ENCODE assay signal across 8 cellular contexts in genomic region chr4:704971-705277, GRCh38. TPM values are rescaled to one million over a fixed set of nuclear protein-coding genes. Genes with fewer than 3 reads are reported as not detected.
DNase-seq lines count a peak whose midpoint lies in the region; ATAC-seq, FAIRE-seq and TF ChIP-seq lines count a peak whose summit lies in the region.

No MANE protein-coding gene starts in this region.

- no peak for TF ChIP-seq POLR2A in K562 (conservative IDR thresholded peaks at IDR 0.05)

- BruUV-seq in K562 (replicated peaks; lab: Mats Ljungman, UMichigan) = no TSS peak

- peak overlapping the region; percentile 1 to 9 for H3K18ac ChIP-seq in mesenchymal stem cell (ENCODE audit: low read depth in 1 of 2, low read length in 2 of 2)

- no peak for TF ChIP-seq EP300 in K562 (IDR thresholded peaks at IDR 0.05; ENCODE audit: low read length)

- H3K79me1 ChIP-seq in mesenchymal stem cell (replicated peaks; ENCODE audit: low read length, poor library complexity, severe bottlenecking) = peaks cover 3% of the 10 kb centered on the region

- peaks cover 38% of the 10 kb centered on the region for H3K79me2 ChIP-seq in K562 (ENCODE audit: control insufficient read depth, insufficient read depth, low read length)

- no peaks in the 10 kb centered on the region for H3K9me3 Mint-ChIP-seq in activated naive CD8-positive, alpha-beta T cell treated with anti-CD3 and anti-CD28 coated beads, Interleukin-2, amount 10 ng/mL, durations not matched to agents 7 days and 5 days
- no peaks in the 10 kb centered on the region for H3K9me3 Mint-ChIP-seq in activated naive CD8-positive, alpha-beta T cell treated with anti-CD3 and anti-CD28 coated beads for 36 hours

- peaks cover 27 to 74% of the 10 kb centered on the region in 2 experiments; a peak in 4 of 5 replicates for H3K4me1 ChIP-seq in K562 (replicated peaks in 1 of 2; ENCODE audit: control insufficient read depth in 2 of 2, insufficient read depth in 2 of 2, low read length in 2 of 2)
- H3K4me1 ChIP-seq in mesenchymal stem cell (ENCODE audit: control insufficient read depth, insufficient read depth, low read depth, low read length) = peaks cover 29% of the 10 kb centered on the region
- H3K4me1 ChIP-seq in tibial artery = peaks cover 0 to 35% (median 26%) of the 10 kb centered on the region in 4 donors

- peaks cover 18% of the 10 kb centered on the region for H3K4me1 Mint-ChIP-seq in activated naive CD8-positive, alpha-beta T cell treated with anti-CD3 and anti-CD28 coated beads, Interleukin-2, amount 10 ng/mL, durations not matched to agents 7 days and 5 days
- peaks cover 13% of the 10 kb centered on the region for H3K4me1 Mint-ChIP-seq in activated naive CD8-positive, alpha-beta T cell treated with anti-CD3 and anti-CD28 coated beads for 36 hours

- H2BK120ac ChIP-seq in mesenchymal stem cell (ENCODE audit: low read depth, low read length) = no peak overlapping the region

- POLR2A ChIA-PET in activated naive CD8-positive, alpha-beta T cell treated with anti-CD3 and anti-CD28 coated beads, Interleukin-2, amount 10 ng/mL, durations not matched to agents 7 days and 5 days (lab: Charles Lee) = no interaction called here
- POLR2A ChIA-PET in K562 (lab: Yijun Ruan, JAX) = interaction anchor here (0.6 to 1.0 kb wide), 3 partner anchors 8 to 34 kb away, joined by 4 read pairs; no protein-coding TSS in a partner anchor

- H2BK12ac ChIP-seq in mesenchymal stem cell (ENCODE audit: low read length in 2 of 2) = peak overlapping the region in 1 of 2 experiments; percentile 2

- WGBS in K562 (ENCODE audit: insufficient coverage, low coverage, missing lambda C conversion rate) = 90% methylated on average over 1 of the region's 1 CpG
- WGBS in mesenchymal stem cell = 96% methylated on average over 1 of the region's 1 CpG

- TF ChIP-seq RAD21 in K562 (CRISPR knock-in tag; conservative IDR thresholded peaks at IDR 0.05 in 1 of 2, IDR thresholded peaks at IDR 0.05 in 1 of 2) = no peak

- H3K4me2 ChIP-seq in K562 (ENCODE audit: insufficient read depth, low read length) (peak overlapping the region; percentile 82), mesenchymal stem cell (ENCODE audit: low read length, poor library complexity, severe bottlenecking) (peak overlapping the region; percentile 47)

- H3K4ac ChIP-seq in mesenchymal stem cell (ENCODE audit: low read depth in 1 of 2, low read length in 2 of 2) = no peak overlapping the region

- peak overlapping the region; percentile 30 for H2AK5ac ChIP-seq in mesenchymal stem cell (ENCODE audit: low read length, severe bottlenecking)

- peak overlapping the region; percentile 71 for H4K8ac ChIP-seq in mesenchymal stem cell (ENCODE audit: low read length)

- H2BK15ac ChIP-seq in mesenchymal stem cell (ENCODE audit: low read depth, poor library complexity, severe bottlenecking) = peak overlapping the region; percentile 4

- H2AFZ ChIP-seq in K562 (ENCODE audit: low read depth, low read length) (peak overlapping the region; percentile 88), mesenchymal stem cell (ENCODE audit: low read depth, low read length) (no peak overlapping the region)

- no peak for FAIRE-seq in K562 (lab: Jason Lieb, UNC)

- no peak overlapping the region for H3K14ac ChIP-seq in mesenchymal stem cell (ENCODE audit: low read length in 2 of 2)

- peaks cover 10% of the 10 kb centered on the region for H3K36me3 Mint-ChIP-seq in activated naive CD8-positive, alpha-beta T cell treated with anti-CD3 and anti-CD28 coated beads, Interleukin-2, amount 10 ng/mL, durations not matched to agents 7 days and 5 days
- H3K36me3 Mint-ChIP-seq in activated naive CD8-positive, alpha-beta T cell treated with anti-CD3 and anti-CD28 coated beads for 36 hours = peaks cover 2% of the 10 kb centered on the region

- H3K27ac ChIP-seq in K562 (ENCODE audit: extremely low read depth, low read depth, low read length) (peak overlapping the region; percentile 73), mesenchymal stem cell (ENCODE audit: low read length, poor library complexity, severe bottlenecking) (no peak overlapping the region), tibial artery (peak overlapping the region; percentile 86 to 93)

- H4K91ac ChIP-seq in mesenchymal stem cell (ENCODE audit: low read length) = peak overlapping the region; percentile 34

- no peaks in the 10 kb centered on the region for H4K20me1 ChIP-seq in K562 (replicated peaks; ENCODE audit: control insufficient read depth, insufficient read depth, low read length)

- ATAC-seq in activated naive CD8-positive, alpha-beta T cell treated with anti-CD3 and anti-CD28 coated beads, Interleukin-2, amount 10 ng/mL, durations not matched to agents 7 days and 5 days (ENCODE audit: low read depth) = no peak
- ATAC-seq in K562 = no peak

- peak overlapping the region; percentile 84 for H3K4me3 Mint-ChIP-seq in activated naive CD8-positive, alpha-beta T cell treated with anti-CD3 and anti-CD28 coated beads, Interleukin-2, amount 10 ng/mL, durations not matched to agents 7 days and 5 days
- no peak overlapping the region for H3K4me3 Mint-ChIP-seq in activated naive CD8-positive, alpha-beta T cell treated with anti-CD3 and anti-CD28 coated beads for 36 hours

- H3K27me3 ChIP-seq in K562 (ENCODE audit: control insufficient read depth in 2 of 2, insufficient read depth in 2 of 2, low read length in 2 of 2) (no peaks in the 10 kb centered on the region), mesenchymal stem cell (ENCODE audit: control insufficient read depth in 1 of 2, insufficient read depth in 1 of 2, low read length in 2 of 2) (peaks cover 0 to 15% of the 10 kb centered on the region in 2 experiments), tibial artery (no peaks in the 10 kb centered on the region)

- intact Hi-C loops in K562 (cut with micrococcal nuclease) = loop anchor here (1.0 kb wide), 1 partner anchor 18 kb away; no protein-coding TSS in a partner anchor
- intact Hi-C loops in tibial artery (cut with DNase I; ENCODE audit: low total_unique reads) = loop anchor here (1.0 to 10.0 kb wide), 2 partner anchors 31 to 80 kb away; partner anchors contain the start of genes ATP5ME and MYL5

- H2BK5ac ChIP-seq in mesenchymal stem cell (ENCODE audit: low read depth, low read length, poor library complexity, severe bottlenecking) = no peak overlapping the region

- CTCF ChIA-PET in K562 (lab: Yijun Ruan, JAX; ENCODE audit: low intra/inter-chr PET ratio) = no interaction called here

- H3K27ac Mint-ChIP-seq in activated naive CD8-positive, alpha-beta T cell treated with anti-CD3 and anti-CD28 coated beads, Interleukin-2, amount 10 ng/mL, durations not matched to agents 7 days and 5 days = peak overlapping the region; percentile 84
- no peak overlapping the region for H3K27ac Mint-ChIP-seq in activated naive CD8-positive, alpha-beta T cell treated with anti-CD3 and anti-CD28 coated beads for 36 hours

- no peaks in the 10 kb centered on the region for H3K27me3 Mint-ChIP-seq in activated naive CD8-positive, alpha-beta T cell treated with anti-CD3 and anti-CD28 coated beads, Interleukin-2, amount 10 ng/mL, durations not matched to agents 7 days and 5 days
- peaks cover 4% of the 10 kb centered on the region for H3K27me3 Mint-ChIP-seq in activated naive CD8-positive, alpha-beta T cell treated with anti-CD3 and anti-CD28 coated beads for 36 hours

- no peaks in the 10 kb centered on the region for H3K9me3 ChIP-seq in K562 (replicated peaks; ENCODE audit: control insufficient read depth, insufficient read depth, low read depth, low read length)
- H3K9me3 ChIP-seq in mesenchymal stem cell (ENCODE audit: control insufficient read depth, low read length) = no peaks in the 10 kb centered on the region
- H3K9me3 ChIP-seq in tibial artery = no peaks in the 10 kb centered on the region

- peaks cover 4% of the 10 kb centered on the region for H3K9me1 ChIP-seq in K562 (ENCODE audit: control insufficient read depth, insufficient read depth, low read length)

- TF ChIP-seq CTCF in K562 (IDR thresholded peaks at IDR 0.05 in 2 of 3, conservative IDR thresholded peaks at IDR 0.05 in 1 of 3; ENCODE audit: insufficient read depth in 2 of 3, low read depth in 1 of 3, low read length in 3 of 3) (no peak), tibial artery (IDR thresholded peaks at IDR 0.05) (no peak)

- peak overlapping the region; percentile 77 for H3K4me3 ChIP-seq in K562
- H3K4me3 ChIP-seq in mesenchymal stem cell (ENCODE audit: insufficient read depth in 1 of 2, low read depth in 1 of 2, low read length in 2 of 2) = peak overlapping the region in 1 of 2 experiments; percentile 86
- H3K4me3 ChIP-seq in tibial artery = peak overlapping the region; percentile 92 to 99

- H3K36me3 ChIP-seq in K562 (ENCODE audit: control insufficient read depth, insufficient read depth, low read length) (peaks cover 12% of the 10 kb centered on the region; the same call in 2 of the 3 replicates), mesenchymal stem cell (ENCODE audit: control insufficient read depth in 1 of 2, insufficient read depth in 2 of 2, low read depth in 1 of 2, low read length in 2 of 2) (peaks cover 0 to 7% of the 10 kb centered on the region in 2 experiments), tibial artery (no peaks in the 10 kb centered on the region)

- no peak overlapping the region for H3K23ac ChIP-seq in mesenchymal stem cell (ENCODE audit: low read length in 2 of 2)

- no peak for DNase-seq in activated naive CD8-positive, alpha-beta T cell treated with anti-CD3 and anti-CD28 coated beads, Interleukin-2, amount 10 ng/mL, durations not matched to agents 7 days and 5 days
- no peak for DNase-seq in activated naive CD8-positive, alpha-beta T cell treated with anti-CD3 and anti-CD28 coated beads for 36 hours
- DNase-seq in K562 (ENCODE audit: extremely low read depth in 1 of 4, low spot score in 3 of 4) = no peak
- no peak for DNase-seq in mesenchymal stem cell
- no peak for DNase-seq in tibial artery
- no peak for DNase-seq in G401 (ENCODE audit: low spot score)
- DNase-seq in C1 segment of cervical spinal cord (lab: John Stamatoyannopoulos, UW) = no peak
- DNase-seq in DMS 273 (lab: John Stamatoyannopoulos, UW; ENCODE audit: unreplicated experiment) = no peak

- H3K9ac ChIP-seq in K562 (ENCODE audit: insufficient read depth in 1 of 2, low read depth in 2 of 2, low read length in 2 of 2) = peak overlapping the region; percentile 66 to 92; a peak in 3 of 4 replicates
- peak overlapping the region; percentile 91 for H3K9ac ChIP-seq in mesenchymal stem cell (ENCODE audit: low read length)

- in situ Hi-C loops in K562 (cut with MboI) = no loop called here
- in situ Hi-C loops in G401 (cut with HindIII; ENCODE audit: low sequenced_read_pairs) = no loop called here

RNA-seq across cellular contexts. Expression of gene PCGF3, which starts 0.7 kb away (rescaled TPM):
- 10 to 100 TPM; 45.4 to 51.6 TPM for total RNA-seq in activated naive CD8-positive, alpha-beta T cell treated with anti-CD3 and anti-CD28 coated beads, Interleukin-2, amount 10 ng/mL, durations not matched to agents 7 days and 5 days
- 10 to 100 TPM; 19.7 to 21.2 TPM for total RNA-seq in activated naive CD8-positive, alpha-beta T cell treated with anti-CD3 and anti-CD28 coated beads for 36 hours
- 122 and 175 TPM in 2 replicates for total RNA-seq in K562 (2011; cell fraction: chromatin; rRNA removed; ENCODE audit: low replicate concordance)
- total RNA-seq in K562 (2011; cell fraction: nucleolus; rRNA removed) = 123 and 128 TPM in 2 replicates
- total RNA-seq in K562 (2011; cell fraction: nucleoplasm; rRNA removed) = 119 and 129 TPM in 2 replicates
- total RNA-seq in K562 (2014; rRNA removed) (31.3 and 39.9 TPM in 2 replicates), K562 (2014; rRNA removed; fragmentation: Illumina TruSeq; extraction: Trizol) (13.3 and 14.7 TPM in 2 replicates), K562 (2015; rRNA removed; fragmentation: Illumina TruSeq; extraction: Trizol) (19.1 and 20.3 TPM in 2 replicates), K562 (2021) (39.6 and 46.1 TPM in 2 replicates)
- polyA plus RNA-seq in K562 (2011; rRNA removed) (37.2 and 42.2 TPM in 2 replicates), K562 (2014; fragmentation: Illumina TruSeq; extraction: Trizol) (18.9 and 20.4 TPM in 2 replicates), K562 (2014; fragmentation: Nextera tagmentation; extraction: Ambion mirVana) (1 to 10 TPM; 2.6 to 4.3 TPM), K562 (2014; rRNA removed) (40.1 and 40.2 TPM in 2 replicates)
- 35.7 and 39.0 TPM in 2 replicates for polyA plus RNA-seq in K562 (2011; cell fraction: cytosol; rRNA removed)
- 197 and 242 TPM in 2 replicates for polyA plus RNA-seq in K562 (2011; cell fraction: nucleus; rRNA removed)
- polyA plus RNA-seq in K562 (2012) = 22.9 and 34.4 TPM in 2 replicates
- 25.9 and 30.6 TPM in 2 replicates for polyA minus RNA-seq in K562 (2011; rRNA and poly(A)+ RNA removed)
- polyA minus RNA-seq in K562 (2011; cell fraction: cytosol; rRNA and poly(A)+ RNA removed) = 22.7 and 34.9 TPM in 2 replicates
- 74.0 and 79.4 TPM in 2 replicates for polyA minus RNA-seq in K562 (2011; cell fraction: nucleus; rRNA and poly(A)+ RNA removed)
- polyA plus RNA-seq in mesenchymal stem cell (2013, experiment 1 of 2) = 33.6 TPM
- 32.1 TPM for polyA plus RNA-seq in mesenchymal stem cell (2013, experiment 2 of 2)
- 27.1 and 34.1 TPM in 2 replicates for total RNA-seq in G401 (2014; rRNA removed; shearing (Covaris generic))

RNA-seq across cellular contexts. Expression of gene SLC49A3, which starts 16.0 kb away (rescaled TPM):
- 1 to 10 TPM; 2.0 to 2.1 TPM for total RNA-seq in activated naive CD8-positive, alpha-beta T cell treated with anti-CD3 and anti-CD28 coated beads, Interleukin-2, amount 10 ng/mL, durations not matched to agents 7 days and 5 days
- total RNA-seq in activated naive CD8-positive, alpha-beta T cell treated with anti-CD3 and anti-CD28 coated beads for 36 hours = under 1 TPM; 0.38 to 0.43 TPM
- total RNA-seq in K562 (2011; cell fraction: chromatin; rRNA removed; ENCODE audit: low replicate concordance) = not detected in 2 replicates
- 0.39 TPM in 1 of 2 replicates, not detected in the other for total RNA-seq in K562 (2011; cell fraction: nucleolus; rRNA removed)
- total RNA-seq in K562 (2011; cell fraction: nucleoplasm; rRNA removed) = 0.61 TPM in 1 of 2 replicates, not detected in the other
- total RNA-seq in K562 (2014; rRNA removed) = not detected in 2 replicates
- total RNA-seq in K562 (2014; rRNA removed; fragmentation: Illumina TruSeq; extraction: Trizol) = not detected in 2 replicates
- not detected in 2 replicates for total RNA-seq in K562 (2015; rRNA removed; fragmentation: Illumina TruSeq; extraction: Trizol)
- total RNA-seq in K562 (2021) = 0.24 and 0.29 TPM in 2 replicates
- not detected in 2 replicates for polyA plus RNA-seq in K562 (2011; rRNA removed)
- polyA plus RNA-seq in K562 (2011; cell fraction: cytosol; rRNA removed) = 0.03 and 0.22 TPM in 2 replicates
- 0.25 and 0.55 TPM in 2 replicates for polyA plus RNA-seq in K562 (2011; cell fraction: nucleus; rRNA removed)
- 0.21 and 0.30 TPM in 2 replicates for polyA plus RNA-seq in K562 (2012)
- polyA plus RNA-seq in K562 (2014; fragmentation: Illumina TruSeq; extraction: Trizol) = not detected in 2 replicates
- not detected for polyA plus RNA-seq in K562 (2014; fragmentation: Nextera tagmentation; extraction: Ambion mirVana)
- polyA plus RNA-seq in K562 (2014; rRNA removed) = 0.18 and 0.41 TPM in 2 replicates
- not detected in 2 replicates for polyA minus RNA-seq in K562 (2011; rRNA and poly(A)+ RNA removed)
- polyA minus RNA-seq in K562 (2011; cell fraction: cytosol; rRNA and poly(A)+ RNA removed) = not detected in 2 replicates
- polyA minus RNA-seq in K562 (2011; cell fraction: nucleus; rRNA and poly(A)+ RNA removed) = not detected in 2 replicates
- polyA plus RNA-seq in mesenchymal stem cell (2013, experiment 1 of 2) = 1.4 TPM
- 1.3 TPM for polyA plus RNA-seq in mesenchymal stem cell (2013, experiment 2 of 2)
- total RNA-seq in G401 (2014; rRNA removed; shearing (Covaris generic)) = not detected in 2 replicates

RNA-seq across cellular contexts. Expression of gene MYL5, which starts 30.6 kb away (rescaled TPM):
- total RNA-seq in activated naive CD8-positive, alpha-beta T cell treated with anti-CD3 and anti-CD28 coated beads, Interleukin-2, amount 10 ng/mL, durations not matched to agents 7 days and 5 days = 10 to 100 TPM; 20.0 to 21.5 TPM
- total RNA-seq in activated naive CD8-positive, alpha-beta T cell treated with anti-CD3 and anti-CD28 coated beads for 36 hours = 10 to 100 TPM; 22.7 to 22.9 TPM
- total RNA-seq in K562 (2011; cell fraction: chromatin; rRNA removed; ENCODE audit: low replicate concordance) = 13.3 and 32.0 TPM in 2 replicates
- 19.7 and 19.9 TPM in 2 replicates for total RNA-seq in K562 (2011; cell fraction: nucleolus; rRNA removed)
- 9.6 and 13.4 TPM in 2 replicates for total RNA-seq in K562 (2011; cell fraction: nucleoplasm; rRNA removed)
- 4.9 and 6.2 TPM in 2 replicates for total RNA-seq in K562 (2014; rRNA removed)
- total RNA-seq in K562 (2014; rRNA removed; fragmentation: Illumina TruSeq; extraction: Trizol) = 2.6 and 3.1 TPM in 2 replicates
- 5.1 and 5.9 TPM in 2 replicates for total RNA-seq in K562 (2015; rRNA removed; fragmentation: Illumina TruSeq; extraction: Trizol)
- 9.1 and 10.0 TPM in 2 replicates for total RNA-seq in K562 (2021)
- 3.8 and 4.1 TPM in 2 replicates for polyA plus RNA-seq in K562 (2011; rRNA removed)
- polyA plus RNA-seq in K562 (2011; cell fraction: cytosol; rRNA removed) = 2.8 TPM in 2 replicates
- 18.2 and 29.5 TPM in 2 replicates for polyA plus RNA-seq in K562 (2011; cell fraction: nucleus; rRNA removed)
- polyA plus RNA-seq in K562 (2012) = 9.3 and 13.7 TPM in 2 replicates
- 3.4 and 5.5 TPM in 2 replicates for polyA plus RNA-seq in K562 (2014; fragmentation: Illumina TruSeq; extraction: Trizol)
- polyA plus RNA-seq in K562 (2014; fragmentation: Nextera tagmentation; extraction: Ambion mirVana) = 1 to 10 TPM; 1.4 TPM
- polyA plus RNA-seq in K562 (2014; rRNA removed) = 6.0 and 6.9 TPM in 2 replicates
- polyA minus RNA-seq in K562 (2011; rRNA and poly(A)+ RNA removed) = 3.1 and 4.0 TPM in 2 replicates
- 0.76 and 1.5 TPM in 2 replicates for polyA minus RNA-seq in K562 (2011; cell fraction: cytosol; rRNA and poly(A)+ RNA removed)
- 11.0 and 13.6 TPM in 2 replicates for polyA minus RNA-seq in K562 (2011; cell fraction: nucleus; rRNA and poly(A)+ RNA removed)
- 15.0 TPM for polyA plus RNA-seq in mesenchymal stem cell (2013, experiment 1 of 2)
- 13.1 TPM for polyA plus RNA-seq in mesenchymal stem cell (2013, experiment 2 of 2)
- total RNA-seq in G401 (2014; rRNA removed; shearing (Covaris generic)) = 4.5 and 7.4 TPM in 2 replicates

RNA-seq across cellular contexts. Expression of gene ATP5ME, which starts 30.8 kb away (rescaled TPM):
- total RNA-seq in activated naive CD8-positive, alpha-beta T cell treated with anti-CD3 and anti-CD28 coated beads, Interleukin-2, amount 10 ng/mL, durations not matched to agents 7 days and 5 days = 100 to 1,000 TPM; 184 to 191 TPM
- 100 to 1,000 TPM; 284 to 287 TPM for total RNA-seq in activated naive CD8-positive, alpha-beta T cell treated with anti-CD3 and anti-CD28 coated beads for 36 hours
- 72.8 and 88.6 TPM in 2 replicates for total RNA-seq in K562 (2011; cell fraction: chromatin; rRNA removed; ENCODE audit: low replicate concordance)
- 122 and 189 TPM in 2 replicates for total RNA-seq in K562 (2011; cell fraction: nucleolus; rRNA removed)
- total RNA-seq in K562 (2011; cell fraction: nucleoplasm; rRNA removed) = 125 and 130 TPM in 2 replicates
- 746 and 978 TPM in 2 replicates for total RNA-seq in K562 (2014; rRNA removed)
- total RNA-seq in K562 (2014; rRNA removed; fragmentation: Illumina TruSeq; extraction: Trizol) = 839 and 887 TPM in 2 replicates
- 914 and 930 TPM in 2 replicates for total RNA-seq in K562 (2015; rRNA removed; fragmentation: Illumina TruSeq; extraction: Trizol)
- 509 and 535 TPM in 2 replicates for total RNA-seq in K562 (2021)
- 573 and 595 TPM in 2 replicates for polyA plus RNA-seq in K562 (2011; rRNA removed)
- 589 and 678 TPM in 2 replicates for polyA plus RNA-seq in K562 (2011; cell fraction: cytosol; rRNA removed)
- polyA plus RNA-seq in K562 (2011; cell fraction: nucleus; rRNA removed) = 222 and 265 TPM in 2 replicates
- polyA plus RNA-seq in K562 (2012) = 689 and 2,439 TPM in 2 replicates
- 632 and 822 TPM in 2 replicates for polyA plus RNA-seq in K562 (2014; fragmentation: Illumina TruSeq; extraction: Trizol)
- 1,000 to 10,000 TPM; 2,400 to 2,480 TPM for polyA plus RNA-seq in K562 (2014; fragmentation: Nextera tagmentation; extraction: Ambion mirVana)
- polyA plus RNA-seq in K562 (2014; rRNA removed) = 987 and 1,053 TPM in 2 replicates
- 147 and 173 TPM in 2 replicates for polyA minus RNA-seq in K562 (2011; rRNA and poly(A)+ RNA removed)
- 96.7 and 103 TPM in 2 replicates for polyA minus RNA-seq in K562 (2011; cell fraction: cytosol; rRNA and poly(A)+ RNA removed)
- polyA minus RNA-seq in K562 (2011; cell fraction: nucleus; rRNA and poly(A)+ RNA removed) = 41.5 and 69.1 TPM in 2 replicates
- polyA plus RNA-seq in mesenchymal stem cell (2013, experiment 1 of 2) = 1,109 TPM
- 1,079 TPM for polyA plus RNA-seq in mesenchymal stem cell (2013, experiment 2 of 2)
- 245 and 376 TPM in 2 replicates for total RNA-seq in G401 (2014; rRNA removed; shearing (Covaris generic))
